Comparison of ENCODE assay signal across 1 cellular context in genomic region chr6:44064948-44065272, GRCh38.
A peak's percentile ranks its signal among the peaks of the same experiment; 100 is the strongest.
TF ChIP-seq lines count a peak whose summit lies in the region.

No MANE protein-coding gene starts in this region.

TF ChIP-seq in K562, 482 proteins besides CTCF, POLR2A, EP300 and RAD21 (continued from another document):
- TF ChIP-seq DEAF1 (CRISPR knock-in tag; IDR thresholded peaks at IDR 0.05) (0 out of 2 replicates have a peak, but pooled peaks have one; percentile 5), SREBF1 (IDR thresholded peaks at IDR 0.05; ENCODE audit: borderline replicate concordance, low read depth, low read length) (peak; percentile 5; the same call in 1 of the 2 replicates), ZNF444 (CRISPR knock-in tag; IDR thresholded peaks at IDR 0.05) (0 out of 2 replicates have a peak, but pooled peaks have one; percentile 0), NR4A1 (CRISPR knock-in tag; IDR thresholded peaks at IDR 0.05) (no peak), NR4A1 (tag; IDR thresholded peaks at IDR 0.05) (peak; percentile 28; the same call in 1 of the 2 replicates), RBM34 (IDR thresholded peaks at IDR 0.05; ENCODE audit: borderline replicate concordance, insufficient read depth, low read length) (no peak), NFRKB (IDR thresholded peaks at IDR 0.05; ENCODE audit: low read depth) (0 out of 2 replicates have a peak, but pooled peaks have one; percentile 24), ZNF561 (CRISPR knock-in tag; conservative IDR thresholded peaks at IDR 0.05) (0 out of 2 replicates have a peak, but pooled peaks have one; percentile 36), RFX5 (IDR thresholded peaks at IDR 0.05; ENCODE audit: low read depth, low read length) (0 out of 2 replicates have a peak, but pooled peaks have one; percentile 1), REST (CRISPR knock-in tag; IDR thresholded peaks at IDR 0.05; ENCODE audit: low read depth) (0 out of 2 replicates have a peak, but pooled peaks have one; percentile 20), OTX1 (CRISPR knock-in tag; IDR thresholded peaks at IDR 0.05) (0 out of 2 replicates have a peak, but pooled peaks have one; percentile 31), ZNF311 (CRISPR knock-in tag; IDR thresholded peaks at IDR 0.05) (0 out of 2 replicates have a peak, but pooled peaks have one; percentile 49), RREB1 (CRISPR knock-in tag; IDR thresholded peaks at IDR 0.05) (peak; percentile 14; the same call in 1 of the 2 replicates), E2F3 (CRISPR knock-in tag; IDR thresholded peaks at IDR 0.05) (0 out of 2 replicates have a peak, but pooled peaks have one; percentile 1), ZNF140 (CRISPR knock-in tag; IDR thresholded peaks at IDR 0.05) (no peak), ZNF280B (CRISPR knock-in tag; IDR thresholded peaks at IDR 0.05) (peak; percentile 77; the same call in 1 of the 2 replicates)
- TF ChIP-seq, protein P1, sequence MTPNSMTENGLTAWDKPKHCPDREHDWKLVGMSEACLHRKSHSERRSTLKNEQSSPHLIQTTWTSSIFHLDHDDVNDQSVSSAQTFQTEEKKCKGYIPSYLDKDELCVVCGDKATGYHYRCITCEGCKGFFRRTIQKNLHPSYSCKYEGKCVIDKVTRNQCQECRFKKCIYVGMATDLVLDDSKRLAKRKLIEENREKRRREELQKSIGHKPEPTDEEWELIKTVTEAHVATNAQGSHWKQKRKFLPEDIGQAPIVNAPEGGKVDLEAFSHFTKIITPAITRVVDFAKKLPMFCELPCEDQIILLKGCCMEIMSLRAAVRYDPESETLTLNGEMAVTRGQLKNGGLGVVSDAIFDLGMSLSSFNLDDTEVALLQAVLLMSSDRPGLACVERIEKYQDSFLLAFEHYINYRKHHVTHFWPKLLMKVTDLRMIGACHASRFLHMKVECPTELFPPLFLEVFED (CRISPR knock-in tag; conservative IDR thresholded peaks at IDR 0.05) = 0 out of 2 replicates have a peak, but pooled peaks have one; percentile 2
